In genomic region chr12:121295746-121296617, GRCh38 we compare ENCODE assay signal across 8 cellular contexts. TPM values are rescaled to one million over a fixed set of nuclear protein-coding genes. Genes with fewer than 3 reads are reported as not detected.
A peak's percentile ranks its signal among the peaks of the same experiment; 100 is the strongest.
DNase-seq lines count a peak whose midpoint lies in the region; ATAC-seq, FAIRE-seq and TF ChIP-seq lines count a peak whose summit lies in the region.

No MANE protein-coding gene starts in this region.

- peak in 1 of 3 donors; percentile 33 for DNase-seq in CD4-positive, CD25-positive, alpha-beta regulatory T cell
- peak; percentile 57 for DNase-seq in UCSD-AML1 (lab: John Stamatoyannopoulos, UW; ENCODE audit: unreplicated experiment)
- peak in 1 of 2 experiments; percentile 65 for DNase-seq in H1 (ENCODE audit: low read depth in 1 of 2, low spot score in 2 of 2)
- no peak for DNase-seq in type B pancreatic cell (ENCODE audit: extremely low spot score, unreplicated experiment)
- DNase-seq in NOMO-1 treated with dmso at 0.1 percent for 144 hours (lab: John Stamatoyannopoulos, UW; ENCODE audit: unreplicated experiment): no peak

- H4K91ac ChIP-seq in H1 (replicated peaks; ENCODE audit: insufficient read length, low read length): peak overlapping the region; percentile 65

- no peak overlapping the region for H2BK12ac ChIP-seq in H1 (ENCODE audit: low read depth, low read length)

- no peaks in the 10 kb centered on the region for H3K9me3 Mint-ChIP-seq in CD4-positive, CD25-positive, alpha-beta regulatory T cell
- no peaks in the 10 kb centered on the region for H3K9me3 Mint-ChIP-seq in type B pancreatic cell

- no peak overlapping the region for H2BK5ac ChIP-seq in H1 (ENCODE audit: low read depth, low read length)

- no peak for FAIRE-seq in H1 (lab: Jason Lieb, UNC)

- TF ChIP-seq RAD21 in H1 (IDR thresholded peaks at IDR 0.05 in 1 of 2, conservative IDR thresholded peaks at IDR 0.05 in 1 of 2; ENCODE audit: low read depth in 2 of 2, low read length in 2 of 2): no peak

- no peak overlapping the region for H2BK120ac ChIP-seq in H1 (replicated peaks; ENCODE audit: low read depth, low read length)

- H3K27me3 Mint-ChIP-seq in CD4-positive, CD25-positive, alpha-beta regulatory T cell: no peaks in the 10 kb centered on the region
- H3K27me3 Mint-ChIP-seq in type B pancreatic cell: no peaks in the 10 kb centered on the region

- H3K4me3 Mint-ChIP-seq in CD4-positive, CD25-positive, alpha-beta regulatory T cell: peak overlapping the region; percentile 91 to 93 (median 92)
- peak overlapping the region; percentile 90 for H3K4me3 Mint-ChIP-seq in type B pancreatic cell

- H3K27ac Mint-ChIP-seq in CD4-positive, CD25-positive, alpha-beta regulatory T cell: peak overlapping the region in 2 of 3 donors; percentile 45 to 87
- H3K27ac Mint-ChIP-seq in type B pancreatic cell: peak overlapping the region; percentile 83

- no peak overlapping the region for H3K14ac ChIP-seq in H1 (ENCODE audit: insufficient read length)

- H3K4me1 ChIP-seq in CD4-positive, CD25-positive, alpha-beta regulatory T cell (ENCODE audit: control insufficient read depth, insufficient read depth, low read length, poor library complexity, severe bottlenecking): peaks cover 32% of the 10 kb centered on the region
- H3K4me1 ChIP-seq in H1 (replicated peaks in 1 of 4; ENCODE audit: control insufficient read depth in 3 of 4, insufficient read depth in 4 of 4, low read length in 3 of 4) (peaks cover 0 to 6% (median 1%) of the 10 kb centered on the region in 4 experiments; a peak in 2 of 7 replicates), muscle layer of colon (ENCODE audit: insufficient read depth, low read length) (peaks cover 15% of the 10 kb centered on the region)

- peak overlapping the region; percentile 14 for H3K27ac ChIP-seq in CD4-positive, CD25-positive, alpha-beta regulatory T cell (ENCODE audit: insufficient read depth, low read length, poor library complexity, severe bottlenecking)
- H3K27ac ChIP-seq in H1 (ENCODE audit: low read depth, low read length) (no peak overlapping the region; the same call in 1 of the 2 replicates), muscle layer of colon (ENCODE audit: low read depth, low read length) (peak overlapping the region; percentile 80)

- no peaks in the 10 kb centered on the region for H3K9me3 ChIP-seq in CD4-positive, CD25-positive, alpha-beta regulatory T cell (ENCODE audit: control insufficient read depth in 2 of 2, low read length in 2 of 2)
- no peaks in the 10 kb centered on the region for H3K9me3 ChIP-seq in H1 (ENCODE audit: insufficient read depth in 2 of 2, low read depth in 1 of 2, low read length in 1 of 2)
- H3K9me3 ChIP-seq in muscle layer of colon (ENCODE audit: low read length): no peaks in the 10 kb centered on the region

- peaks cover 2 to 5% of the 10 kb centered on the region in 2 experiments for H4K20me1 ChIP-seq in H1 (replicated peaks in 1 of 2; ENCODE audit: control insufficient read depth in 1 of 2, insufficient read depth in 2 of 2, low read length in 2 of 2)

- TF ChIP-seq CTCF in H1 (IDR thresholded peaks at IDR 0.05; ENCODE audit: control extremely low read depth in 1 of 3, insufficient read depth in 1 of 3, low read depth in 1 of 3, low read length in 3 of 3) (no peak), type B pancreatic cell (conservative IDR thresholded peaks at IDR 0.05) (no peak)

- H3K9ac ChIP-seq in H1 (replicated peaks in 1 of 4; ENCODE audit: extremely low read depth in 1 of 4, low read depth in 3 of 4, low read length in 3 of 4) (peak overlapping the region; percentile 8 to 95 (median 54); a peak in 5 of 7 replicates), muscle layer of colon (ENCODE audit: low read length) (peak overlapping the region; percentile 38)

- no peak overlapping the region for H2BK20ac ChIP-seq in H1 (ENCODE audit: low read length)

- TF ChIP-seq EP300 in H1 (IDR thresholded peaks at IDR 0.05; ENCODE audit: borderline replicate concordance in 1 of 2, low read depth in 2 of 2, low read length in 2 of 2): no peak

- peaks cover 10% of the 10 kb centered on the region; the same call in 1 of the 2 replicates for H3K79me1 ChIP-seq in H1 (ENCODE audit: low read depth, low read length)

- H3K4me2 ChIP-seq in H1 (ENCODE audit: insufficient read depth in 1 of 2, low read depth in 2 of 2, low read length in 2 of 2): peak overlapping the region; percentile 89 to 90

- TF ChIP-seq POLR2A in H1 (IDR thresholded peaks at IDR 0.05; ENCODE audit: control extremely low read depth in 1 of 2, low read depth in 2 of 2, low read length in 2 of 2): no peak

- no peaks in the 10 kb centered on the region for H3K36me3 ChIP-seq in CD4-positive, CD25-positive, alpha-beta regulatory T cell (ENCODE audit: control insufficient read depth, insufficient read depth, low read length)
- no peaks in the 10 kb centered on the region; a peak in 1 of 8 replicates for H3K36me3 ChIP-seq in H1 (ENCODE audit: control insufficient read depth in 2 of 4, insufficient read depth in 4 of 4, low read length in 3 of 4)
- peaks cover 4% of the 10 kb centered on the region for H3K36me3 ChIP-seq in muscle layer of colon (ENCODE audit: insufficient read depth, low read length)

- CTCF ChIA-PET in H1 (lab: Charles Lee; ENCODE audit: partially characterized antibody): interaction anchor here (0.6 to 1.8 kb wide), 7 partner anchors 24 to 234 kb away, joined by 3 to 6 read pairs (median 3); no protein-coding TSS in a partner anchor

- peak overlapping the region; percentile 33 for H3K18ac ChIP-seq in H1 (ENCODE audit: extremely low read depth, low read length)

- peak; percentile 10 to 15 for ATAC-seq in CD4-positive, CD25-positive, alpha-beta regulatory T cell (ENCODE audit: low read depth in 2 of 2)
- peak; percentile 13 for ATAC-seq in GM19351 (IDR thresholded peaks at IDR 0.05; ENCODE audit: unreplicated experiment)
- ATAC-seq in HG03442 (IDR thresholded peaks at IDR 0.05; ENCODE audit: unreplicated experiment): peak; percentile 32

- peak overlapping the region; percentile 92; the same call in 1 of the 2 replicates for H4K8ac ChIP-seq in H1 (ENCODE audit: extremely low read depth, insufficient read depth, low read length)

- POLR2A ChIA-PET in H1 (lab: Charles Lee; ENCODE audit: partially characterized antibody): interaction anchor here (0.9 to 2.4 kb wide), 7 partner anchors 9 to 104 kb away, joined by 3 to 14 read pairs (median 4); partner anchors contain the start of gene RNF34

- no peak overlapping the region for H2AFZ ChIP-seq in H1 (ENCODE audit: low read length)

- H3K23ac ChIP-seq in H1 (ENCODE audit: insufficient read length): no peak overlapping the region

- H4K5ac ChIP-seq in H1 (ENCODE audit: insufficient read length, low read depth, low read length): no peak overlapping the region

- WGBS in H1 (ENCODE audit: extremely low coverage in 1 of 2, insufficient coverage in 1 of 2, insufficient read length in 1 of 2, insufficient replicate concordance in 2 of 2, low coverage in 1 of 2, low lambda C conversion rate in 2 of 2, missing lambda C conversion rate in 1 of 2), 2 experiments: 3% methylated on average over 18 of the region's 55 CpGs; no CpG with 5 or more reads in 1 of the 2 experiments

- H3K4ac ChIP-seq in H1 (replicated peaks; ENCODE audit: insufficient read length, low read depth, low read length): peak overlapping the region; percentile 69

- H3K27me3 ChIP-seq in CD4-positive, CD25-positive, alpha-beta regulatory T cell (ENCODE audit: control insufficient read depth, insufficient read depth, low read length): no peaks in the 10 kb centered on the region
- H3K27me3 ChIP-seq in H1 (replicated peaks in 1 of 4; ENCODE audit: control insufficient read depth in 3 of 4, extremely low read depth in 1 of 4, insufficient read depth in 3 of 4, low read length in 3 of 4) (no peaks in the 10 kb centered on the region), muscle layer of colon (ENCODE audit: control insufficient read depth in 1 of 2, insufficient read depth in 2 of 2, low read length in 2 of 2) (no peaks in the 10 kb centered on the region)

- H3K4me1 Mint-ChIP-seq in CD4-positive, CD25-positive, alpha-beta regulatory T cell: peaks cover 10 to 38% (median 23%) of the 10 kb centered on the region in 4 donors
- H3K4me1 Mint-ChIP-seq in type B pancreatic cell (ENCODE audit: unreplicated experiment): peaks cover 18% of the 10 kb centered on the region

- peaks cover 0 to 18% of the 10 kb centered on the region in 2 experiments; a peak in 2 of 4 replicates for H3K79me2 ChIP-seq in H1 (ENCODE audit: control insufficient read depth in 1 of 2, insufficient read depth in 2 of 2, low read length in 2 of 2)

- no peak overlapping the region for H2BK15ac ChIP-seq in H1 (ENCODE audit: low read length)

- H2AK5ac ChIP-seq in H1 (ENCODE audit: low read depth, low read length): no peak overlapping the region

- H3K4me3 ChIP-seq in CD4-positive, CD25-positive, alpha-beta regulatory T cell (ENCODE audit: low read depth, low read length): peak overlapping the region; percentile 68
- H3K4me3 ChIP-seq in H1 (ENCODE audit: extremely low read depth in 1 of 4, insufficient read depth in 2 of 4, low read depth in 3 of 4, low read length in 4 of 4) (peak overlapping the region; percentile 59 to 87 (median 76)), muscle layer of colon (ENCODE audit: low read depth in 1 of 2, low read length in 2 of 2) (peak overlapping the region; percentile 82 to 89)

- H3K23me2 ChIP-seq in H1 (ENCODE audit: low read depth, low read length): peaks cover 10% of the 10 kb centered on the region

- peaks cover 5% of the 10 kb centered on the region for H3K36me3 Mint-ChIP-seq in CD4-positive, CD25-positive, alpha-beta regulatory T cell
- H3K36me3 Mint-ChIP-seq in type B pancreatic cell: peaks cover 5% of the 10 kb centered on the region

- H3K56ac ChIP-seq in H1 (replicated peaks; ENCODE audit: insufficient read length, low read depth, low read length): no peak overlapping the region

RNA-seq across cellular contexts. Expression of gene CAMKK2, which starts 0.5 kb away (rescaled TPM):
- 11.7 TPM for total RNA-seq in CD4-positive, CD25-positive, alpha-beta regulatory T cell
- polyA plus RNA-seq in CD4-positive, CD25-positive, alpha-beta regulatory T cell: 10 to 100 TPM in 3 of 4 donors, 1 to 10 TPM in 1; 9.6 to 15.2 (median 13.4) TPM
- 28.7 and 30.6 TPM in 2 replicates for total RNA-seq in H1 (2021; fragmentation: NEBNext Ultra II Directional; extraction: Animal tissue kit (Norgen Biotek cat#: 25700))
- 29.6 and 31.2 TPM in 2 replicates for polyA plus RNA-seq in H1 (2011; rRNA removed)
- polyA plus RNA-seq in H1 (2011; cell fraction: cytosol; rRNA removed): 29.9 TPM
- 44.5 TPM for polyA plus RNA-seq in H1 (2011; cell fraction: nucleus; rRNA removed)
- polyA plus RNA-seq in H1 (2012, experiment 1 of 2): 24.6 to 27.2 TPM (median 26.2 TPM) in 4 replicates
- polyA plus RNA-seq in H1 (2012, experiment 2 of 2): 16.1 TPM
- polyA plus RNA-seq in H1 (2013, experiment 1 of 2): 18.8 TPM
- polyA plus RNA-seq in H1 (2013, experiment 2 of 2): 18.6 TPM
- polyA minus RNA-seq in H1 (2011; rRNA and poly(A)+ RNA removed): 44.3 and 47.6 TPM in 2 replicates
- 20.4 TPM for polyA minus RNA-seq in H1 (2011; cell fraction: cytosol; rRNA and poly(A)+ RNA removed)
- 32.1 TPM for polyA minus RNA-seq in H1 (2011; cell fraction: nucleus; rRNA and poly(A)+ RNA removed)
- total RNA-seq in type B pancreatic cell (ENCODE audit: low replicate concordance): 33.9 and 34.4 TPM in 2 replicates

RNA-seq across cellular contexts. Expression of gene ANAPC5, which starts 56.2 kb away (rescaled TPM):
- total RNA-seq in CD4-positive, CD25-positive, alpha-beta regulatory T cell: 128 TPM
- polyA plus RNA-seq in CD4-positive, CD25-positive, alpha-beta regulatory T cell: 100 to 1,000 TPM; 113 to 141 (median 139) TPM
- total RNA-seq in H1 (2021; fragmentation: NEBNext Ultra II Directional; extraction: Animal tissue kit (Norgen Biotek cat#: 25700)): 97.6 and 103 TPM in 2 replicates
- polyA plus RNA-seq in H1 (2011; rRNA removed): 94.5 and 127 TPM in 2 replicates
- polyA plus RNA-seq in H1 (2011; cell fraction: cytosol; rRNA removed): 135 TPM
- polyA plus RNA-seq in H1 (2011; cell fraction: nucleus; rRNA removed): 176 TPM
- 83.8 to 105 TPM (median 99.2 TPM) in 4 replicates for polyA plus RNA-seq in H1 (2012, experiment 1 of 2)
- polyA plus RNA-seq in H1 (2012, experiment 2 of 2): 70.8 TPM
- 111 TPM for polyA plus RNA-seq in H1 (2013, experiment 1 of 2)
- polyA plus RNA-seq in H1 (2013, experiment 2 of 2): 109 TPM
- 175 and 184 TPM in 2 replicates for polyA minus RNA-seq in H1 (2011; rRNA and poly(A)+ RNA removed)
- polyA minus RNA-seq in H1 (2011; cell fraction: cytosol; rRNA and poly(A)+ RNA removed): 74.5 TPM
- polyA minus RNA-seq in H1 (2011; cell fraction: nucleus; rRNA and poly(A)+ RNA removed): 116 TPM
- total RNA-seq in type B pancreatic cell (ENCODE audit: low replicate concordance): 98.3 and 101 TPM in 2 replicates
